1 cellular context compared by ENCODE assay signal in genomic region chrX:2707334-2707760, GRCh38.
TF ChIP-seq lines count a peak whose summit lies in the region.

No MANE protein-coding gene starts in this region.

TF ChIP-seq in GM12878, 131 proteins besides CTCF, POLR2A, EP300 and RAD21 (continued from another document):
- TF ChIP-seq SKIL (IDR thresholded peaks at IDR 0.05; ENCODE audit: low read depth, poor library complexity, severe bottlenecking), result peak; percentile 55
- TF ChIP-seq BCL3 (IDR thresholded peaks at IDR 0.05; ENCODE audit: borderline replicate concordance, insufficient read depth, low read depth, low read length, poor library complexity, severe bottlenecking), result peak; percentile 20
- no peak for TF ChIP-seq ZNF274 (IDR thresholded peaks at IDR 0.05; ENCODE audit: insufficient read depth, insufficient read length)
- peak; percentile 86 for TF ChIP-seq MXI1 (IDR thresholded peaks at IDR 0.05; ENCODE audit: low read depth, low read length)
- TF ChIP-seq CREM (IDR thresholded peaks at IDR 0.05; ENCODE audit: low read depth), result peak; percentile 53; the same call in 1 of the 2 replicates
- no peak for TF ChIP-seq IRF3 (IDR thresholded peaks at IDR 0.05)
- peak; percentile 64 for TF ChIP-seq ATF7 (IDR thresholded peaks at IDR 0.05; ENCODE audit: low read depth)
- peak; percentile 81 for TF ChIP-seq MLLT1 (IDR thresholded peaks at IDR 0.05)
